14 cellular contexts compared by ENCODE assay signal in genomic region chr11:10486161-10486840, GRCh38.
"Had no signal": no experiment of that assay in that cellular context is flagged by ENCODE, and none has a peak within 500 bp of the region (broad histone marks: within the 10 kb centered on the region; RNA-seq: fewer than 3 reads in every experiment).

No MANE protein-coding gene starts in this region.

- H3K27me3 Mint-ChIP-seq: effector memory CD8-positive, alpha-beta T cell had no signal

- H3K4me3 ChIP-seq: adrenal gland, body of pancreas, hepatocyte had no signal

- H3K4me3 Mint-ChIP-seq: activated naive CD4-positive, alpha-beta T cell treated with anti-CD3 and anti-CD28 coated beads for 36 hours; effector memory CD8-positive, alpha-beta T cell had no signal

- H3K4me1 ChIP-seq: body of pancreas had no signal

- H3K27me3 ChIP-seq: adrenal gland, body of pancreas, hepatocyte had no signal

- DNase-seq: activated CD4-positive, CD25-positive, alpha-beta regulatory T cell; activated naive CD4-positive, alpha-beta T cell treated with anti-CD3 and anti-CD28 coated beads for 36 hours; body of pancreas; central memory CD4-positive, alpha-beta T cell; cortex of kidney; effector memory CD8-positive, alpha-beta T cell; erythroblast; kidney; Right ventricle myocardium superior; stimulated activated CD4-positive, alpha-beta T cell treated with anti-CD3 and anti-CD28 coated beads, Interleukin-4, amount 100 ng/mL, for 24 hours; T-helper 2 cell; trophoblast cell had no signal

- H3K79me2 ChIP-seq: hepatocyte had no signal

- H3K4me2 ChIP-seq: hepatocyte had no signal

- H2AFZ ChIP-seq: hepatocyte had no signal

- ATAC-seq: body of pancreas; effector memory CD8-positive, alpha-beta T cell had no signal

- H3K27ac ChIP-seq: adrenal gland, body of pancreas, hepatocyte had no signal

- H3K9me3 Mint-ChIP-seq: activated naive CD4-positive, alpha-beta T cell treated with anti-CD3 and anti-CD28 coated beads for 36 hours; effector memory CD8-positive, alpha-beta T cell had no signal

- H3K27ac Mint-ChIP-seq: activated naive CD4-positive, alpha-beta T cell treated with anti-CD3 and anti-CD28 coated beads for 36 hours had no signal

- H3K9me3 ChIP-seq: adrenal gland, body of pancreas had no signal
